In the genomic region with DNA sequence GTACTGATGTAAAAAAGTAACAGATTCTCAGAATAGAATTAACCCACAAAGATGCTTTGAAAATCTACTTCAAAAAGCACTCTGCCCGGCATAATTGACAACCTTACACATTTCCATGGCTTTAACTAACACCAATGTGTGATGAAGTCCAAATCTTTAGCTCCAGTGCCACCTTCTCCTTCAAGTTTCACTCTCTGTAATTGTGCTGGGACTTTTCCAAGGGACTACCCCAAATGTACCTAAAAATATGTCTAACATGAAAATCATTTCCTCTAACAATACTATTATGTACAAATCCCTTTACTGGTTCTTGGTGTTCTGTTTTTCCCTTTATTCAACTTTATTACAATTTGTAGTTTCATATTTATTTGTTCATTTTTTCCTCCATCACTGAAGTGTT, we compare ENCODE assay signal across 1 cellular context.
TF ChIP-seq lines count a peak whose summit lies in the region.

No MANE protein-coding gene starts in this region.

TF ChIP-seq in GM12878, 131 proteins besides CTCF, POLR2A, EP300 and RAD21 (continued from another document):
- TF ChIP-seq, protein P1, sequence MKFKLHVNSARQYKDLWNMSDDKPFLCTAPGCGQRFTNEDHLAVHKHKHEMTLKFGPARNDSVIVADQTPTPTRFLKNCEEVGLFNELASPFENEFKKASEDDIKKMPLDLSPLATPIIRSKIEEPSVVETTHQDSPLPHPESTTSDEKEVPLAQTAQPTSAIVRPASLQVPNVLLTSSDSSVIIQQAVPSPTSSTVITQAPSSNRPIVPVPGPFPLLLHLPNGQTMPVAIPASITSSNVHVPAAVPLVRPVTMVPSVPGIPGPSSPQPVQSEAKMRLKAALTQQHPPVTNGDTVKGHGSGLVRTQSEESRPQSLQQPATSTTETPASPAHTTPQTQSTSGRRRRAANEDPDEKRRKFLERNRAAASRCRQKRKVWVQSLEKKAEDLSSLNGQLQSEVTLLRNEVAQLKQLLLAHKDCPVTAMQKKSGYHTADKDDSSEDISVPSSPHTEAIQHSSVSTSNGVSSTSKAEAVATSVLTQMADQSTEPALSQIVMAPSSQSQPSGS (IDR thresholded peaks at IDR 0.05; ENCODE audit: low read length), result 0 out of 2 replicates have a peak, but pooled peaks have one; percentile 48
- TF ChIP-seq, protein P2, sequence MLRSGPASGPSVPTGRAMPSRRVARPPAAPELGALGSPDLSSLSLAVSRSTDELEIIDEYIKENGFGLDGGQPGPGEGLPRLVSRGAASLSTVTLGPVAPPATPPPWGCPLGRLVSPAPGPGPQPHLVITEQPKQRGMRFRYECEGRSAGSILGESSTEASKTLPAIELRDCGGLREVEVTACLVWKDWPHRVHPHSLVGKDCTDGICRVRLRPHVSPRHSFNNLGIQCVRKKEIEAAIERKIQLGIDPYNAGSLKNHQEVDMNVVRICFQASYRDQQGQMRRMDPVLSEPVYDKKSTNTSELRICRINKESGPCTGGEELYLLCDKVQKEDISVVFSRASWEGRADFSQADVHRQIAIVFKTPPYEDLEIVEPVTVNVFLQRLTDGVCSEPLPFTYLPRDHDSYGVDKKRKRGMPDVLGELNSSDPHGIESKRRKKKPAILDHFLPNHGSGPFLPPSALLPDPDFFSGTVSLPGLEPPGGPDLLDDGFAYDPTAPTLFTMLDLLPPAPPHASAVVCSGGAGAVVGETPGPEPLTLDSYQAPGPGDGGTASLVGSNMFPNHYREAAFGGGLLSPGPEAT (IDR thresholded peaks at IDR 0.05; ENCODE audit: low read depth), result peak; percentile 78; the same call in 1 of the 2 replicates
- TF ChIP-seq IKZF1 (conservative IDR thresholded peaks at IDR 0.05) (peak; percentile 28; the same call in 1 of the 2 replicates), MEF2B (IDR thresholded peaks at IDR 0.05; ENCODE audit: partially characterized antibody, poor library complexity, severe bottlenecking) (peak; percentile 45)
